ENCODE assay signal across 30 cellular contexts in the genomic region with DNA sequence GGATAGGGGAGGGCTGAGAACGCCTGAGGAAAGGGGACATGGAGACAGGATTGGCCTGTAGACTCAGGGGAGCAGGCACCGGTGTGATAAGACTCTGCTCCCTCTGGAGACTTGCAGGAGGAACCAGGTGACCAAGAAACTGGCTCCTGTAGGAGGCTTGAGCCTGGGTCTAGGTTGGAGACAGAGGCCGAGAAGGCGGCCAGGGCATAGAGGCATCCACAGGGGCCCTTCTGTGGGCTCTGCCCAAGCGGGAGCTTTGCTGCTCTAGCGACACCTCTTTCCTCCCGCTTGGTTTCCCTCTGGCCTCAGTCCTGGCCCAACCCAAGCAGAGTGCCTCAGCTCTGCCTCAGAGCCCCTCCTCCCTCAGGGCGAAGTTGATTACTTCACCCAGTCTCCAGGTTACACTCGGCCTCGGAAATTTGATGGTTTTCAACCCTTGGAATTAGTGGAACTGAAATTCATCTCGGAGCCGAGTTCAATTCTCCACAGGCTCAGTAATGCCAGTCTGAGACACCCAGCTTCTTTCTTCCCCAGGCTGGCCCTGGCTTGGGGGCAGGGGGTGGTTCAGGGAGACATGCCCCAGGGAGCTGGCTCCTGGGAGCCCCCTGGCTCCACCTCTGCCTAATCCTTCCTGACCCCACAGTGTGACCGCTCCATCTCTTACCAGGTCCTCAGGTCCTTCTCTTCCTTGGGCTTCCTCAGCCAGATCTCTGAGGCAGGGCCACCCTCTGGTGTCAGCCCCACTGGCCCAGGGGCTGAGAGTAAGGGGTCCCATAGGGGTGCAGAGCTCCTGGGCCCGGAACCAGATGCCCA.
"Had no signal": no experiment of that assay in that cellular context is flagged by ENCODE, and none has a peak within 500 bp of the region (broad histone marks: within the 10 kb centered on the region; RNA-seq: fewer than 3 reads in every experiment).

No MANE protein-coding gene starts in this region.

- H3K36me3 Mint-ChIP-seq: activated CD4-positive, alpha-beta memory T cell treated with anti-CD3 and anti-CD28 coated beads for 36 hours; activated naive CD8-positive, alpha-beta T cell; brain; memory B cell; natural killer cell treated with Interleukin-12 subunit alpha and Interleukin-12 subunit beta and Interleukin-15 and Interleukin-18, amount 100 ng/mL, for 72 hours; stimulated activated naive B cell treated with anti-CD40 and anti-IgM and Interleukin-4, amounts not matched to agents 10 μg/mL and 1 μg/mL and 100 μg/mL, for 72 hours had no signal

- ATAC-seq: activated T-cell treated with anti-CD3 and anti-CD28 coated beads, Interleukin-2, amount 50 U/mL, for 4 hours; effector memory CD8-positive, alpha-beta T cell; gastrocnemius medialis; left colon; mucosa of descending colon; natural killer cell treated with Interleukin-12 subunit alpha and Interleukin-12 subunit beta and Interleukin-15 and Interleukin-18, amount 100 ng/mL, for 72 hours; pancreas; stimulated activated naive B cell treated with anti-CD40 and anti-IgM and Interleukin-4, amounts not matched to agents 10 μg/mL and 1 μg/mL and 100 μg/mL, for 72 hours; T-helper 17 cell had no signal

- H3K9me3 Mint-ChIP-seq: activated CD4-positive, alpha-beta memory T cell treated with anti-CD3 and anti-CD28 coated beads for 36 hours; activated CD4-positive, alpha-beta T cell treated with anti-CD3 and anti-CD28 coated beads, Interleukin-2, amount 10 ng/mL, durations not matched to agents 24 days and 14 days; activated T-cell treated with anti-CD3 and anti-CD28 coated beads, Interleukin-2, amount 50 U/mL, for 4 hours; activated T-helper 2 cell treated with anti-CD3 and anti-CD28 coated beads, Interferon-gamma antibody, Interleukin-2, Interleukin-4, amounts not matched to agents 10 μg/mL and 5 μg/mL and 100 μg/mL, durations not matched to agents 14 hours and 24 hours and 36 hours; brain; effector memory CD8-positive, alpha-beta T cell; memory B cell; natural killer cell treated with Interleukin-12 subunit alpha and Interleukin-12 subunit beta and Interleukin-15 and Interleukin-18, amount 100 ng/mL, for 72 hours; stimulated activated naive B cell treated with anti-CD40 and anti-IgM and Interleukin-4, amounts not matched to agents 10 μg/mL and 1 μg/mL and 100 μg/mL, for 72 hours had no signal

- H3K9me3 ChIP-seq: gastrocnemius medialis, mucosa of descending colon, neutrophil, pancreas, right atrium auricular region, stomach, thyroid gland had no signal

- H3K27ac ChIP-seq: cardiac muscle cell, gastrocnemius medialis, neutrophil, pancreas, right atrium auricular region, stomach, thyroid gland, WERI-Rb-1 had no signal

- H3K27ac Mint-ChIP-seq: activated CD4-positive, alpha-beta memory T cell treated with anti-CD3 and anti-CD28 coated beads for 36 hours; activated CD4-positive, alpha-beta T cell treated with anti-CD3 and anti-CD28 coated beads, Interleukin-2, amount 10 ng/mL, durations not matched to agents 24 days and 14 days; activated naive CD8-positive, alpha-beta T cell; activated T-helper 2 cell treated with anti-CD3 and anti-CD28 coated beads, Interferon-gamma antibody, Interleukin-2, Interleukin-4, amounts not matched to agents 10 μg/mL and 5 μg/mL and 100 μg/mL, durations not matched to agents 14 hours and 24 hours and 36 hours; brain; effector memory CD8-positive, alpha-beta T cell; memory B cell; natural killer cell treated with Interleukin-12 subunit alpha and Interleukin-12 subunit beta and Interleukin-15 and Interleukin-18, amount 100 ng/mL, for 72 hours; stimulated activated naive B cell treated with anti-CD40 and anti-IgM and Interleukin-4, amounts not matched to agents 10 μg/mL and 1 μg/mL and 100 μg/mL, for 72 hours; T-helper 17 cell had no signal

- H3K4me1 ChIP-seq: gastrocnemius medialis, pancreas, right atrium auricular region, stomach, thyroid gland had no signal

- H3K4me3 Mint-ChIP-seq: activated CD4-positive, alpha-beta memory T cell treated with anti-CD3 and anti-CD28 coated beads for 36 hours; activated CD4-positive, alpha-beta T cell treated with anti-CD3 and anti-CD28 coated beads, Interleukin-2, amount 10 ng/mL, durations not matched to agents 24 days and 14 days; activated naive CD8-positive, alpha-beta T cell; activated T-cell treated with anti-CD3 and anti-CD28 coated beads, Interleukin-2, amount 50 U/mL, for 4 hours; brain; effector memory CD8-positive, alpha-beta T cell; memory B cell; natural killer cell treated with Interleukin-12 subunit alpha and Interleukin-12 subunit beta and Interleukin-15 and Interleukin-18, amount 100 ng/mL, for 72 hours; stimulated activated naive B cell treated with anti-CD40 and anti-IgM and Interleukin-4, amounts not matched to agents 10 μg/mL and 1 μg/mL and 100 μg/mL, for 72 hours; T-helper 17 cell had no signal

- DNase-seq: activated CD4-positive, alpha-beta memory T cell treated with anti-CD3 and anti-CD28 coated beads for 36 hours; activated CD4-positive, alpha-beta T cell treated with anti-CD3 and anti-CD28 coated beads, Interleukin-2, amount 10 ng/mL, durations not matched to agents 24 days and 14 days; activated CD4-positive, CD25-positive, alpha-beta regulatory T cell treated with anti-CD3 and anti-CD28 coated beads, Interleukin-2, amount 50 U/mL, for 72 hours; activated CD8-positive, alpha-beta memory T cell treated with anti-CD3 and anti-CD28 coated beads, Interleukin-2, amount 50 U/mL, for 48 hours; activated T-cell treated with anti-CD3 and anti-CD28 coated beads, Interleukin-2, amount 50 U/mL, for 4 hours; cerebellar nuclear complex; cortex of kidney; effector memory CD8-positive, alpha-beta T cell; erythroblast; gastrocnemius medialis; hippocampal formation; left colon; stimulated activated CD4-positive, alpha-beta T cell treated with anti-CD3 and anti-CD28 coated beads, Interleukin-1b, Interleukin-23, amount 100 ng/mL, for 48 hours; stimulated activated naive B cell treated with anti-CD40 and anti-IgM and Interleukin-4, amounts not matched to agents 10 μg/mL and 1 μg/mL and 100 μg/mL, for 72 hours; stomach; T-helper 17 cell; T1000; thyroid gland; WERI-Rb-1 had no signal

- H3K4me3 ChIP-seq: cardiac muscle cell, gastrocnemius medialis, mucosa of descending colon, pancreas, right atrium auricular region, smooth muscle cell, stomach, thyroid gland had no signal

- H3K27me3 ChIP-seq: pancreas, right atrium auricular region had no signal

- H3K36me3 ChIP-seq: cardiac muscle cell, gastrocnemius medialis, neutrophil, pancreas, right atrium auricular region, stomach, thyroid gland, WERI-Rb-1 had no signal
